9 cellular contexts compared by ENCODE assay signal in the genomic region with DNA sequence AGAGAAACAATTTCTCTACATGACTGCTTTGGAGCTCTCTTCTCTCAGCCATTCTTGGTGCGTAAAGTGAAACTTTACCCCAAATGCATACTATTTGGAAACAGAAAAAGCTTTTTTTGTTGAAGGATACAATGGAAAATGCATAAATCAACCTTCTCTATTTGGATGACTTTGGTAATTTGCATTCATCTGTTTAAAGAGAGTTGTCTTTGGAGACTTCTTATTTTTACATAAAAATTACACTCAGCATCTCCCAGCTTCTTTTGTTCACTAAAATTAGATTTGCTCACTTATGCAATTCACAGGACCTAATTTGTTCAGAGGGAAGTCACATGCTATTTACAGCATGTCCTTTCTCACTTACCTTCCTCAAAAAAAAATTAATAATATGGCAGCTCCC.
"Had no signal": no experiment of that assay in that cellular context is flagged by ENCODE, and none has a peak within 500 bp of the region (broad histone marks: within the 10 kb centered on the region; RNA-seq: fewer than 3 reads in every experiment).

No MANE protein-coding gene starts in this region.

- H3K27ac Mint-ChIP-seq: HFFc6 had no signal

- H2AFZ ChIP-seq: GM23248 had no signal

- H3K27ac ChIP-seq: GM23248 had no signal

- H3K4me3 ChIP-seq: GM23248, HAP-1, K562 had no signal

- DNase-seq: GM23248, GOT3, H7, HFFc6, IMR-90, KG1 had no signal

- H3K9ac ChIP-seq: GM23248 had no signal

- H3K9me3 ChIP-seq: HAP-1 had no signal

- H3K36me3 ChIP-seq: HAP-1 had no signal

- ATAC-seq: HCT116, K562 had no signal
